Comparison of ENCODE assay signal across 9 cellular contexts in genomic region chr10:59872892-59873463, GRCh38. TPM values are rescaled to one million over a fixed set of nuclear protein-coding genes. Genes with fewer than 3 reads are reported as not detected.
A peak's percentile ranks its signal among the peaks of the same experiment; 100 is the strongest.
DNase-seq lines count a peak whose midpoint lies in the region; ATAC-seq and TF ChIP-seq lines count a peak whose summit lies in the region.
"Had no signal": no experiment of that assay in that cellular context is flagged by ENCODE, and none has a peak within 500 bp of the region (broad histone marks: within the 10 kb centered on the region; RNA-seq: fewer than 3 reads in every experiment).

No MANE protein-coding gene starts in this region.

- H3K4me2 ChIP-seq in parathyroid adenoma (ENCODE audit: low read length) = peak overlapping the region; percentile 47

- peak overlapping the region in 3 of 4 donors; percentile 18 to 43 (median 39) for H3K4me3 ChIP-seq in esophagus muscularis mucosa
- no peak overlapping the region for H3K4me3 ChIP-seq in parathyroid adenoma (ENCODE audit: low read depth, low read length)

- 33% methylated on average over 7 of the region's 7 CpGs for WGBS in esophagus muscularis mucosa

- no peak for ATAC-seq in HG02588 (IDR thresholded peaks at IDR 0.05; ENCODE audit: unreplicated experiment)
- ATAC-seq in HG02642 (IDR thresholded peaks at IDR 0.05; ENCODE audit: poor library complexity, unreplicated experiment) = no peak
- ATAC-seq in HG02623 (IDR thresholded peaks at IDR 0.05; ENCODE audit: unreplicated experiment) = no peak

- H3K36me3 ChIP-seq in esophagus muscularis mucosa (no peaks in the 10 kb centered on the region), parathyroid adenoma (ENCODE audit: control insufficient read depth, insufficient read depth, low read length) (no peaks in the 10 kb centered on the region)

- H3K27me3 ChIP-seq in esophagus muscularis mucosa (no peaks in the 10 kb centered on the region), parathyroid adenoma (ENCODE audit: control insufficient read depth, insufficient read depth, low read length) (no peaks in the 10 kb centered on the region)

- no peaks in the 10 kb centered on the region for H3K9me3 ChIP-seq in esophagus muscularis mucosa
- no peaks in the 10 kb centered on the region for H3K9me3 ChIP-seq in parathyroid adenoma (ENCODE audit: control insufficient read depth, low read length)

- peaks cover 34% of the 10 kb centered on the region for H3K79me2 ChIP-seq in parathyroid adenoma

- TF ChIP-seq EP300 in esophagus muscularis mucosa (IDR thresholded peaks at IDR 0.05) = no peak

- TF ChIP-seq POLR2A in esophagus muscularis mucosa (IDR thresholded peaks at IDR 0.05; ENCODE audit: low read depth) = no peak

- H3K27ac ChIP-seq in esophagus muscularis mucosa (replicated peaks in 1 of 4) (peak overlapping the region; percentile 74 to 77 (median 75)), parathyroid adenoma (peak overlapping the region; percentile 9)

- H3K9ac ChIP-seq in parathyroid adenoma = no peak overlapping the region

- no peak overlapping the region for H2AFZ ChIP-seq in parathyroid adenoma

- TF ChIP-seq CTCF in esophagus muscularis mucosa (IDR thresholded peaks at IDR 0.05) (no peak), parathyroid adenoma (IDR thresholded peaks at IDR 0.05) (no peak)

- H3K4me1 ChIP-seq in esophagus muscularis mucosa = peaks cover 10 to 85% (median 69%) of the 10 kb centered on the region in 4 donors
- H3K4me1 ChIP-seq in parathyroid adenoma = peaks cover 4% of the 10 kb centered on the region

- intact Hi-C loops in esophagus muscularis mucosa (cut with DNase I) = no loop called here

- DNase-seq in DMS79 (lab: John Stamatoyannopoulos, UW) (peak; percentile 27), NCI-H2029 treated with DMSO at 0.1 percent for 48 hours (lab: John Stamatoyannopoulos, UW) (peak; percentile 64), esophagus muscularis mucosa (ENCODE audit: extremely low spot score) (peak; percentile 92), T1000 (lab: John Stamatoyannopoulos, UW) (no peak)
- DNase-seq: NCI-H748 treated with DMSO at 0.1 percent for 48 hours had no signal

RNA-seq across cellular contexts. Expression of gene CCDC6, which starts 33.4 kb away (rescaled TPM):
- 10 to 100 TPM; 41.4 to 71.0 (median 57.2) TPM for total RNA-seq in esophagus muscularis mucosa
